In genomic region chr4:158858410-158859189, GRCh38 we compare ENCODE assay signal across 18 cellular contexts.
DNase-seq lines count a peak whose midpoint lies in the region; ATAC-seq, FAIRE-seq and TF ChIP-seq lines count a peak whose summit lies in the region.
"Had no signal": no experiment of that assay in that cellular context is flagged by ENCODE, and none has a peak within 500 bp of the region (broad histone marks: within the 10 kb centered on the region; RNA-seq: fewer than 3 reads in every experiment).

No MANE protein-coding gene starts in this region.

- no peaks in the 10 kb centered on the region for H3K79me2 ChIP-seq in GM23248 (ENCODE audit: insufficient read depth)

- WGBS in A549 (ENCODE audit: missing lambda C conversion rate) = 69% methylated on average over 6 of the region's 6 CpGs
- WGBS in GM23248 (ENCODE audit: low coverage in 1 of 2, low lambda C conversion rate in 2 of 2, missing lambda C conversion rate in 2 of 2), 2 experiments = 93 to 94% methylated on average over 6 of the region's 6 CpGs

- POLR2A ChIA-PET in A549 (lab: Yijun Ruan, JAX) = no interaction called here

- no peak for TF ChIP-seq POLR2A in A549 (IDR thresholded peaks at IDR 0.05; ENCODE audit: low read length)

- no peaks in the 10 kb centered on the region for H4K20me1 ChIP-seq in GM23248 (ENCODE audit: insufficient read depth)

- no peak for FAIRE-seq in A549 (lab: Jason Lieb, UNC)

- H3K9me2 ChIP-seq in GM23248 (ENCODE audit: insufficient read depth) = no peaks in the 10 kb centered on the region

- peaks cover 7% of the 10 kb centered on the region; the same call in 1 of the 2 replicates for H3K36me3 ChIP-seq in GM23248 (ENCODE audit: low read depth)

- CTCF ChIA-PET in A549 (lab: Yijun Ruan, JAX) = interaction anchor here (0.6 to 6.2 kb wide), 8 partner anchors 8 to 348 kb away, joined by 3 to 36 read pairs (median 6); no protein-coding TSS in a partner anchor

- ATAC-seq in A549 = no peak
- ATAC-seq in Right ventricle myocardium superior (ENCODE audit: poor library complexity) = no peak
- ATAC-seq: activated CD8-positive, alpha-beta T cell treated with anti-CD3 and anti-CD28 coated beads, Interleukin-2, amount 10 ng/mL, durations not matched to agents 7 days and 5 days; left lobe of liver had no signal

- H3K27me3 ChIP-seq in GM23248 (replicated peaks; ENCODE audit: insufficient read depth) = no peaks in the 10 kb centered on the region
- H3K27me3 ChIP-seq in dorsolateral prefrontal cortex = no peaks in the 10 kb centered on the region
- H3K27me3 ChIP-seq: esophagus muscularis mucosa had no signal

- DNase-seq in A549 (ENCODE audit: low read depth in 1 of 2, low spot score in 1 of 2) = peak in 1 of 2 experiments; percentile 6
- peak; percentile 76 for DNase-seq in GM23248
- peak; percentile 31 for DNase-seq in glomerular visceral epithelial cell (ENCODE audit: extremely low spot score)
- DNase-seq in Right ventricle myocardium superior = no peak
- DNase-seq in D341Med (ENCODE audit: low spot score) = no peak
- no peak for DNase-seq in dorsolateral prefrontal cortex
- DNase-seq in LoVo (ENCODE audit: low spot score) = no peak
- DNase-seq: activated CD8-positive, alpha-beta T cell treated with anti-CD3 and anti-CD28 coated beads, Interleukin-2, amount 10 ng/mL, durations not matched to agents 7 days and 5 days; anterior cingulate cortex; dermis blood vessel endothelial cell; GOT3; KG1; NCI-H1436; NCI-H510A; substantia nigra had no signal

- peaks cover 19% of the 10 kb centered on the region for H3F3A ChIP-seq in GM23248 (ENCODE audit: insufficient read depth)

- TF ChIP-seq RAD21 in A549 (conservative IDR thresholded peaks at IDR 0.05 in 1 of 2, IDR thresholded peaks at IDR 0.05 in 1 of 2) = no peak

- H3K4me2 ChIP-seq in A549 (peak overlapping the region; percentile 10; the same call in 2 of the 3 replicates), GM23248 (ENCODE audit: unreplicated experiment) (no peak overlapping the region)

- H3K27ac ChIP-seq in A549 (peak overlapping the region; percentile 37; a peak in 2 of 6 replicates), GM23248 (no peak overlapping the region), VCaP (peak overlapping the region; percentile 72), dorsolateral prefrontal cortex (peak overlapping the region in 1 of 59 donors; percentile 13)
- H3K27ac ChIP-seq: esophagus muscularis mucosa had no signal

- TF ChIP-seq CTCF in A549 (IDR thresholded peaks at IDR 0.05) = no peak
- TF ChIP-seq CTCF in VCaP (conservative IDR thresholded peaks at IDR 0.05) = no peak
- no peak for TF ChIP-seq CTCF in dorsolateral prefrontal cortex (IDR thresholded peaks at IDR 0.05 in 54 of 56, conservative IDR thresholded peaks at IDR 0.05 in 2 of 56; ENCODE audit: low read depth in 1 of 56, partially characterized antibody in 56 of 56)

- no peaks in the 10 kb centered on the region for H3K9me3 ChIP-seq in A549
- no peaks in the 10 kb centered on the region for H3K9me3 ChIP-seq in GM23248 (ENCODE audit: low read depth)
- H3K9me3 ChIP-seq: esophagus muscularis mucosa had no signal

- H3K4me3 ChIP-seq in A549 = no peak overlapping the region
- no peak overlapping the region for H3K4me3 ChIP-seq in GM23248
- H3K4me3 ChIP-seq in dorsolateral prefrontal cortex = no peak overlapping the region
- H3K4me3 ChIP-seq: esophagus muscularis mucosa had no signal

- no peak overlapping the region for H3K9ac ChIP-seq in GM23248

- H3K4me1 ChIP-seq in A549 (peaks cover 31% of the 10 kb centered on the region; the same call in 2 of the 3 replicates), GM23248 (ENCODE audit: insufficient read depth) (peaks cover 17% of the 10 kb centered on the region)

- H2AFZ ChIP-seq in GM23248 = no peak overlapping the region

- in situ Hi-C loops in GM23248 (cut with MboI) = loop anchor here (10.0 kb wide), 2 partner anchors 326 to 586 kb away; no protein-coding TSS in a partner anchor

- intact Hi-C loops in Right ventricle myocardium superior (cut with DNase I) (loop anchor here (10.0 kb wide), 1 partner anchor 586 kb away; no protein-coding TSS in a partner anchor), dorsolateral prefrontal cortex (cut with DNase I) (loop anchor here (5.0 kb wide), 2 partner anchors 319 to 344 kb away; no protein-coding TSS in a partner anchor)

- TF ChIP-seq EP300 in A549 (IDR thresholded peaks at IDR 0.05) = no peak

TF ChIP-seq in A549, 52 proteins besides CTCF, POLR2A, EP300 and RAD21:
- no peak for TF ChIP-seq NR3C1 (IDR thresholded peaks at IDR 0.05)
- TF ChIP-seq EHMT2 (IDR thresholded peaks at IDR 0.05; ENCODE audit: low read depth) = no peak
- no peak for TF ChIP-seq MYC (IDR thresholded peaks at IDR 0.05; ENCODE audit: borderline replicate concordance, low read length)
- no peak for TF ChIP-seq CHD4 (IDR thresholded peaks at IDR 0.05; ENCODE audit: borderline replicate concordance)
- TF ChIP-seq CBX8 (IDR thresholded peaks at IDR 0.05) = no peak
- no peak for TF ChIP-seq CEBPB (IDR thresholded peaks at IDR 0.05)
- no peak for TF ChIP-seq HOXB13 (CRISPR knock-in tag; IDR thresholded peaks at IDR 0.05; ENCODE audit: low read depth)
- no peak for TF ChIP-seq ELK1 (IDR thresholded peaks at IDR 0.05; ENCODE audit: low read depth, low read length)
- no peak for TF ChIP-seq RCOR1 (IDR thresholded peaks at IDR 0.05; ENCODE audit: low read depth, low read length)
- TF ChIP-seq JUNB (IDR thresholded peaks at IDR 0.05) = no peak
- no peak for TF ChIP-seq ESRRA (IDR thresholded peaks at IDR 0.05; ENCODE audit: borderline replicate concordance, low read length)
- TF ChIP-seq ZFP36 (IDR thresholded peaks at IDR 0.05; ENCODE audit: borderline replicate concordance, partially characterized antibody) = no peak
- TF ChIP-seq HOXA7 (CRISPR knock-in tag; IDR thresholded peaks at IDR 0.05) = no peak

Comparison
In these comparisons a context has a peak if more than half of its experiments do, and no peak if none do; other contexts are left out.
1. DNase-seq: peak in GM23248 (single experiment) and glomerular visceral epithelial cell (single experiment); none in Right ventricle myocardium superior (single experiment), D341Med (single experiment), dorsolateral prefrontal cortex (0 of 10) and LoVo (single experiment).